Comparison of ENCODE assay signal across 25 cellular contexts in genomic region chr3:168113848-168114247, GRCh38.
"Had no signal": no experiment of that assay in that cellular context is flagged by ENCODE, and none has a peak within 500 bp of the region (broad histone marks: within the 10 kb centered on the region; RNA-seq: fewer than 3 reads in every experiment).

No MANE protein-coding gene starts in this region.

- H3K9me3 Mint-ChIP-seq: activated CD4-positive, alpha-beta memory T cell treated with anti-CD3 and anti-CD28 coated beads for 36 hours; activated naive CD4-positive, alpha-beta T cell treated with anti-CD3 and anti-CD28 coated beads, Interleukin-2, amount 10 ng/mL, durations not matched to agents 7 days and 5 days; activated naive CD8-positive, alpha-beta T cell treated with anti-CD3 and anti-CD28 coated beads, Interleukin-2, amount 10 ng/mL, durations not matched to agents 7 days and 5 days; brain; effector memory CD8-positive, alpha-beta T cell; T-helper 1 cell treated with Interleukin-12 subunit alpha and Interleukin-12 subunit beta and Interleukin-4 antibody, amounts not matched to agents 30 μg/mL and 1 μg/mL, for 36 hours had no signal

- H3K36me3 ChIP-seq: ascending aorta, esophagus muscularis mucosa, gastrocnemius medialis, right atrium auricular region, tibial nerve, WERI-Rb-1 had no signal

- H3K36me3 Mint-ChIP-seq: activated CD4-positive, alpha-beta memory T cell treated with anti-CD3 and anti-CD28 coated beads for 36 hours; activated naive CD4-positive, alpha-beta T cell treated with anti-CD3 and anti-CD28 coated beads, Interleukin-2, amount 10 ng/mL, durations not matched to agents 7 days and 5 days; activated naive CD8-positive, alpha-beta T cell treated with anti-CD3 and anti-CD28 coated beads, Interleukin-2, amount 10 ng/mL, durations not matched to agents 7 days and 5 days; brain had no signal

- DNase-seq: activated CD4-positive, alpha-beta memory T cell treated with anti-CD3 and anti-CD28 coated beads for 36 hours; activated CD4-positive, alpha-beta T cell treated with anti-CD3 and anti-CD28 coated beads for 48 hours; activated CD8-positive, alpha-beta memory T cell treated with anti-CD3 and anti-CD28 coated beads, Interleukin-2, amount 50 U/mL, for 4 hours; activated gamma-delta T cell; activated naive CD4-positive, alpha-beta T cell treated with anti-CD3 and anti-CD28 coated beads, Interleukin-2, amount 10 ng/mL, durations not matched to agents 7 days and 5 days; activated naive CD8-positive, alpha-beta T cell treated with anti-CD3 and anti-CD28 coated beads, Interleukin-2, amount 10 ng/mL, durations not matched to agents 7 days and 5 days; activated T-cell treated with anti-CD3 and anti-CD28 coated beads, Interleukin-2, amount 50 U/mL, for 1 hour; cortex of kidney; effector memory CD8-positive, alpha-beta T cell; gastrocnemius medialis; hippocampal formation; kidney; left colon; mammary epithelial cell; occipital lobe; stimulated activated naive CD4-positive, alpha-beta T cell treated with Interleukin-2 at 50 U/mL for 16 hours; T-helper 9 cell; WERI-Rb-1 had no signal

- H3K27me3 Mint-ChIP-seq: activated CD4-positive, alpha-beta memory T cell treated with anti-CD3 and anti-CD28 coated beads for 36 hours; activated naive CD4-positive, alpha-beta T cell treated with anti-CD3 and anti-CD28 coated beads, Interleukin-2, amount 10 ng/mL, durations not matched to agents 7 days and 5 days; brain; effector memory CD8-positive, alpha-beta T cell had no signal

- H3K9me3 ChIP-seq: ascending aorta, esophagus muscularis mucosa, gastrocnemius medialis, right atrium auricular region, tibial nerve had no signal

- H3K4me3 ChIP-seq: ascending aorta, esophagus muscularis mucosa, gastrocnemius medialis, right atrium auricular region, tibial nerve had no signal

- H3K27ac Mint-ChIP-seq: activated CD4-positive, alpha-beta memory T cell treated with anti-CD3 and anti-CD28 coated beads for 36 hours; activated naive CD4-positive, alpha-beta T cell treated with anti-CD3 and anti-CD28 coated beads, Interleukin-2, amount 10 ng/mL, durations not matched to agents 7 days and 5 days; activated naive CD8-positive, alpha-beta T cell treated with anti-CD3 and anti-CD28 coated beads, Interleukin-2, amount 10 ng/mL, durations not matched to agents 7 days and 5 days; brain; effector memory CD8-positive, alpha-beta T cell; T-helper 1 cell treated with Interleukin-12 subunit alpha and Interleukin-12 subunit beta and Interleukin-4 antibody, amounts not matched to agents 30 μg/mL and 1 μg/mL, for 36 hours had no signal

- H3K4me1 Mint-ChIP-seq: activated naive CD4-positive, alpha-beta T cell treated with anti-CD3 and anti-CD28 coated beads, Interleukin-2, amount 10 ng/mL, durations not matched to agents 7 days and 5 days; activated naive CD8-positive, alpha-beta T cell treated with anti-CD3 and anti-CD28 coated beads, Interleukin-2, amount 10 ng/mL, durations not matched to agents 7 days and 5 days had no signal

- H3K27ac ChIP-seq: ascending aorta, esophagus muscularis mucosa, gastrocnemius medialis, right atrium auricular region, tibial nerve, WERI-Rb-1 had no signal

- H3K4me3 Mint-ChIP-seq: activated CD4-positive, alpha-beta memory T cell treated with anti-CD3 and anti-CD28 coated beads for 36 hours; activated naive CD4-positive, alpha-beta T cell treated with anti-CD3 and anti-CD28 coated beads, Interleukin-2, amount 10 ng/mL, durations not matched to agents 7 days and 5 days; activated naive CD8-positive, alpha-beta T cell treated with anti-CD3 and anti-CD28 coated beads, Interleukin-2, amount 10 ng/mL, durations not matched to agents 7 days and 5 days; brain; effector memory CD8-positive, alpha-beta T cell; T-helper 1 cell treated with Interleukin-12 subunit alpha and Interleukin-12 subunit beta and Interleukin-4 antibody, amounts not matched to agents 30 μg/mL and 1 μg/mL, for 36 hours had no signal

- H3K4me1 ChIP-seq: ascending aorta, tibial nerve had no signal

- H3K27me3 ChIP-seq: ascending aorta, esophagus muscularis mucosa, gastrocnemius medialis, right atrium auricular region, tibial nerve had no signal

- FAIRE-seq: kidney had no signal

- ATAC-seq: activated CD4-positive, CD25-positive, alpha-beta regulatory T cell treated with anti-CD3 and anti-CD28 coated beads, Interleukin-2, amount 50 U/mL, for 24 hours; effector memory CD8-positive, alpha-beta T cell; gastrocnemius medialis; left colon had no signal
